In genomic region chr1:2595261-2595811, GRCh38 we compare ENCODE assay signal across 16 cellular contexts. TPM values are rescaled to one million over a fixed set of nuclear protein-coding genes. Genes with fewer than 3 reads are reported as not detected.
A peak's percentile ranks its signal among the peaks of the same experiment; 100 is the strongest.
DNase-seq lines count a peak whose midpoint lies in the region; ATAC-seq and TF ChIP-seq lines count a peak whose summit lies in the region.
"Had no signal": no experiment of that assay in that cellular context is flagged by ENCODE, and none has a peak within 500 bp of the region (broad histone marks: within the 10 kb centered on the region; RNA-seq: fewer than 3 reads in every experiment).

No MANE protein-coding gene starts in this region.

- H3K4me1 Mint-ChIP-seq in chondrocyte (ENCODE audit: low read depth): peaks cover 5% of the 10 kb centered on the region

- DNase-seq in cardiac septum (ENCODE audit: low spot score) (peak; percentile 26), left ventricle myocardium inferior (no peak), chondrocyte (ENCODE audit: low spot score) (peak; percentile 81), left lung (peak; percentile 20 to 76), suprapubic skin (ENCODE audit: low spot score in 2 of 2) (peak; percentile 45 to 71), testis (no peak)
- DNase-seq: Karpas-422, MM.1S, NCI-H1105, NCI-H187, NCI-H446 treated with DMSO at 0.1 percent for 48 hours, NCI-H774, PC-9 had no signal

- H3K4me3 ChIP-seq in left ventricle myocardium inferior (no peak overlapping the region), left lung (no peak overlapping the region), suprapubic skin (no peak overlapping the region), testis (no peak overlapping the region)
- H3K4me3 ChIP-seq: BLaER1, HAP-1, PC-9 had no signal

- peaks cover 11% of the 10 kb centered on the region for H3K9me3 Mint-ChIP-seq in chondrocyte (ENCODE audit: low read depth)

- no peak overlapping the region for H3K4me3 Mint-ChIP-seq in chondrocyte (ENCODE audit: unreplicated experiment)

- H3K27ac ChIP-seq in left ventricle myocardium inferior (replicated peaks) (no peak overlapping the region), left lung (no peak overlapping the region), suprapubic skin (no peak overlapping the region), testis (no peak overlapping the region)
- H3K27ac ChIP-seq: BLaER1, PC-9 had no signal

- TF ChIP-seq POLR2A in suprapubic skin (IDR thresholded peaks at IDR 0.05): no peak
- TF ChIP-seq POLR2A in testis (IDR thresholded peaks at IDR 0.05): no peak

- H3K4me1 ChIP-seq in left ventricle myocardium inferior (peaks cover 15% of the 10 kb centered on the region), left lung (peaks cover 3 to 19% of the 10 kb centered on the region in 2 donors), suprapubic skin (peaks cover 21% of the 10 kb centered on the region), testis (peaks cover 12% of the 10 kb centered on the region)
- H3K4me1 ChIP-seq: HAP-1 had no signal

- no peak for TF ChIP-seq EP300 in suprapubic skin (IDR thresholded peaks at IDR 0.05)

- H3K27me3 ChIP-seq in left ventricle myocardium inferior (ENCODE audit: low read depth): peaks cover 37% of the 10 kb centered on the region
- H3K27me3 ChIP-seq in left lung: no peaks in the 10 kb centered on the region
- H3K27me3 ChIP-seq in suprapubic skin: peaks cover 4% of the 10 kb centered on the region
- H3K27me3 ChIP-seq in testis: no peaks in the 10 kb centered on the region

- no peaks in the 10 kb centered on the region for H3K36me3 ChIP-seq in left ventricle myocardium inferior
- no peaks in the 10 kb centered on the region for H3K36me3 ChIP-seq in left lung
- H3K36me3 ChIP-seq in suprapubic skin: no peaks in the 10 kb centered on the region
- H3K36me3 ChIP-seq in testis (ENCODE audit: low read depth, missing control alignments): no peaks in the 10 kb centered on the region
- H3K36me3 ChIP-seq: BLaER1, HAP-1 had no signal

- H3K36me3 Mint-ChIP-seq in chondrocyte (ENCODE audit: low read depth): peaks cover 6% of the 10 kb centered on the region

- H3K27me3 Mint-ChIP-seq in chondrocyte (ENCODE audit: low read depth): peaks cover 5% of the 10 kb centered on the region

- TF ChIP-seq CTCF in left ventricle myocardium inferior (IDR thresholded peaks at IDR 0.05; ENCODE audit: borderline replicate concordance) (no peak), chondrocyte (IDR thresholded peaks at IDR 0.05) (no peak), left lung (IDR thresholded peaks at IDR 0.05) (no peak), suprapubic skin (IDR thresholded peaks at IDR 0.05) (no peak), testis (IDR thresholded peaks at IDR 0.05) (no peak)

- no peak overlapping the region for H3K27ac Mint-ChIP-seq in chondrocyte (ENCODE audit: unreplicated experiment)

- 63% methylated on average over 8 of the region's 19 CpGs for whole genome bisulfite sequencing in suprapubic skin
- 84 to 85% methylated on average over 6 to 19 of the region's 19 CpGs for WGBS in testis, 2 donors

- intact Hi-C loops in cardiac septum (cut with DNase I) (no loop called here), left ventricle myocardium inferior (cut with micrococcal nuclease) (no loop called here), left lung (cut with DNase I) (no loop called here), testis (cut with DNase I; ENCODE audit: low total_unique reads) (no loop called here)

- ATAC-seq in left lung (no peak), GM19328 (IDR thresholded peaks at IDR 0.05; ENCODE audit: unreplicated experiment) (no peak)

- H3K9me3 ChIP-seq in left ventricle myocardium inferior (replicated peaks) (peaks cover 25% of the 10 kb centered on the region), left lung (peaks cover 0 to 3% of the 10 kb centered on the region in 2 donors), suprapubic skin (no peaks in the 10 kb centered on the region), testis (no peaks in the 10 kb centered on the region)
- H3K9me3 ChIP-seq: HAP-1 had no signal

RNA-seq across cellular contexts. Expression of gene PRXL2B, which starts 8.8 kb away (rescaled TPM):
- total RNA-seq in cardiac septum (3.4 TPM), left ventricle myocardium inferior (8.2 TPM), chondrocyte (20.4 to 25.6 TPM (median 22.4 TPM) in 3 replicates), left lung (10 to 100 TPM; 33.2 to 43.4 TPM), suprapubic skin (10 to 100 TPM in 2 of 4 donors, 1 to 10 TPM in 2; 9.7 to 16.3 (median 10.7) TPM), testis (10 to 100 TPM; 20.9 to 25.1 TPM)
- polyA plus RNA-seq in testis (ENCODE audit: insufficient read depth, low read depth, low replicate concordance): 16.5 TPM

RNA-seq across cellular contexts. Expression of gene MMEL1, which starts 37.5 kb away (rescaled TPM):
- not detected for total RNA-seq in cardiac septum
- total RNA-seq in left ventricle myocardium inferior: 0.82 TPM
- total RNA-seq in chondrocyte: 0.62 to 0.92 TPM in 2 of 3 replicates, not detected in the other
- 1 to 10 TPM; 3.4 TPM for total RNA-seq in left lung
- 1 to 10 TPM in 2 of 4 donors, not detected in 2; 2.2 to 2.6 TPM for total RNA-seq in suprapubic skin
- total RNA-seq in testis: 10 to 100 TPM; 17.2 to 18.8 TPM
- 36.4 TPM for polyA plus RNA-seq in testis (ENCODE audit: insufficient read depth, low read depth, low replicate concordance)

RNA-seq across cellular contexts. Expression of gene TNFRSF14, which starts 39.2 kb away (rescaled TPM):
- total RNA-seq in cardiac septum (13.8 TPM), left ventricle myocardium inferior (13.7 TPM), chondrocyte (0.95 to 2.5 TPM (median 1.1 TPM) in 3 replicates), left lung (100 to 1,000 TPM in 1 of 2 donors, 10 to 100 TPM in 1; 90.8 to 109 TPM), suprapubic skin (100 to 1,000 TPM in 1 of 4 donors, 10 to 100 TPM in 3; 33.3 to 111 (median 60.9) TPM), testis (10 to 100 TPM; 39.0 to 45.1 TPM)
- 26.0 TPM for polyA plus RNA-seq in testis (ENCODE audit: insufficient read depth, low read depth, low replicate concordance)

Comparison
In these comparisons a context has a peak if more than half of its experiments do, and no peak if none do; other contexts are left out.
1. DNase-seq: peak in cardiac septum (single experiment), chondrocyte (single experiment), left lung (2 of 2) and suprapubic skin (2 of 2); none in left ventricle myocardium inferior (single experiment) and testis (single experiment).